ENCODE assay signal across 10 cellular contexts in genomic region chr7:8115547-8116402, GRCh38.
DNase-seq lines count a peak whose midpoint lies in the region; ATAC-seq and TF ChIP-seq lines count a peak whose summit lies in the region.
"Had no signal": no experiment of that assay in that cellular context is flagged by ENCODE, and none has a peak within 500 bp of the region (broad histone marks: within the 10 kb centered on the region; RNA-seq: fewer than 3 reads in every experiment).

No MANE protein-coding gene starts in this region.

- DNase-seq in GM13976 (ENCODE audit: low spot score) (peak; percentile 63), cardiac septum (ENCODE audit: low spot score) (no peak), HT-29 (ENCODE audit: low spot score) (no peak)
- DNase-seq in activated T-helper 2 cell treated with anti-CD3 and anti-CD28 coated beads, Interferon-gamma antibody, Interleukin-2, Interleukin-4, amounts not matched to agents 10 μg/mL and 5 μg/mL and 100 μg/mL, durations not matched to agents 14 hours and 24 hours and 36 hours (ENCODE audit: low spot score) = no peak
- no peak for DNase-seq in NK-92 treated with Interleukin-12 subunit alpha and Interleukin-12 subunit beta, amount 100 ng/mL, for 24 hours (lab: John Stamatoyannopoulos, UW)
- DNase-seq in stimulated activated naive CD4-positive, alpha-beta T cell treated with Interleukin-2 at 50 U/mL for 16 hours (lab: John Stamatoyannopoulos, UW) = no peak
- DNase-seq: amniotic stem cell, SW 1271 had no signal

- peak; percentile 82 for ATAC-seq in GM19455 (IDR thresholded peaks at IDR 0.05; ENCODE audit: unreplicated experiment)
- ATAC-seq in HG03103 (IDR thresholded peaks at IDR 0.05; ENCODE audit: low read depth, unreplicated experiment) = peak; percentile 89

- intact Hi-C loops in activated T-helper 2 cell treated with anti-CD3 and anti-CD28 coated beads, Interferon-gamma antibody, Interleukin-2, Interleukin-4, amounts not matched to agents 10 μg/mL and 5 μg/mL and 100 μg/mL, durations not matched to agents 14 hours and 24 hours and 36 hours (cut with micrococcal nuclease) = loop anchor here (2.0 kb wide), 1 partner anchor 13 kb away; no protein-coding TSS in a partner anchor
- intact Hi-C loops in cardiac septum (cut with DNase I) = no loop called here

- in situ Hi-C loops in GM13976 (cut with MboI; ENCODE audit: low sequenced_read_pairs, unreplicated experiment) = no loop called here

- no peak for TF ChIP-seq CTCF in GM13976 (IDR thresholded peaks at IDR 0.05; ENCODE audit: borderline replicate concordance, control extremely low read depth, extremely low read depth, insufficient read depth, missing control alignments)

- peaks cover 13% of the 10 kb centered on the region for H3K36me3 Mint-ChIP-seq in activated T-helper 2 cell treated with anti-CD3 and anti-CD28 coated beads, Interferon-gamma antibody, Interleukin-2, Interleukin-4, amounts not matched to agents 10 μg/mL and 5 μg/mL and 100 μg/mL, durations not matched to agents 14 hours and 24 hours and 36 hours (ENCODE audit: low read depth)

- H3K27me3 Mint-ChIP-seq in activated T-helper 2 cell treated with anti-CD3 and anti-CD28 coated beads, Interferon-gamma antibody, Interleukin-2, Interleukin-4, amounts not matched to agents 10 μg/mL and 5 μg/mL and 100 μg/mL, durations not matched to agents 14 hours and 24 hours and 36 hours (ENCODE audit: low read depth) = no peaks in the 10 kb centered on the region

- H3K4me1 Mint-ChIP-seq in activated T-helper 2 cell treated with anti-CD3 and anti-CD28 coated beads, Interferon-gamma antibody, Interleukin-2, Interleukin-4, amounts not matched to agents 10 μg/mL and 5 μg/mL and 100 μg/mL, durations not matched to agents 14 hours and 24 hours and 36 hours (ENCODE audit: low read depth) = peaks cover 54% of the 10 kb centered on the region

- H3K4me3 Mint-ChIP-seq in activated T-helper 2 cell treated with anti-CD3 and anti-CD28 coated beads, Interferon-gamma antibody, Interleukin-2, Interleukin-4, amounts not matched to agents 10 μg/mL and 5 μg/mL and 100 μg/mL, durations not matched to agents 14 hours and 24 hours and 36 hours (ENCODE audit: low read depth) = no peak overlapping the region

- H3K27ac Mint-ChIP-seq in activated T-helper 2 cell treated with anti-CD3 and anti-CD28 coated beads, Interferon-gamma antibody, Interleukin-2, Interleukin-4, amounts not matched to agents 10 μg/mL and 5 μg/mL and 100 μg/mL, durations not matched to agents 14 hours and 24 hours and 36 hours = peak overlapping the region; percentile 20

- peaks cover 8% of the 10 kb centered on the region for H3K9me3 Mint-ChIP-seq in activated T-helper 2 cell treated with anti-CD3 and anti-CD28 coated beads, Interferon-gamma antibody, Interleukin-2, Interleukin-4, amounts not matched to agents 10 μg/mL and 5 μg/mL and 100 μg/mL, durations not matched to agents 14 hours and 24 hours and 36 hours
